In genomic region chr17:16486373-16487250, GRCh38 we compare ENCODE assay signal across 8 cellular contexts. TPM values are rescaled to one million over a fixed set of nuclear protein-coding genes. Genes with fewer than 3 reads are reported as not detected.
DNase-seq lines count a peak whose midpoint lies in the region; ATAC-seq and TF ChIP-seq lines count a peak whose summit lies in the region.

No MANE protein-coding gene starts in this region.

- TF ChIP-seq CTCF in ascending aorta (IDR thresholded peaks at IDR 0.05) (no peak), right atrium auricular region (IDR thresholded peaks at IDR 0.05) (no peak), natural killer cell (IDR thresholded peaks at IDR 0.05) (no peak)

- intact Hi-C loops in ascending aorta (cut with DNase I) (loop anchor here (1.0 to 2.0 kb wide), 2 partner anchors 8 to 34 kb away; no protein-coding TSS in a partner anchor), natural killer cell (cut with micrococcal nuclease) (no loop called here)

- no peaks in the 10 kb centered on the region for H3K9me3 ChIP-seq in ascending aorta
- no peaks in the 10 kb centered on the region for H3K9me3 ChIP-seq in right atrium auricular region

- H3K36me3 ChIP-seq in ascending aorta (no peaks in the 10 kb centered on the region), right atrium auricular region (no peaks in the 10 kb centered on the region)

- DNase-seq in A172 (ENCODE audit: low spot score) (peak; percentile 89), NCI-H1092 treated with DMSO at 0.1 percent for 48 hours (lab: John Stamatoyannopoulos, UW) (peak; percentile 96), ascending aorta (ENCODE audit: low spot score in 2 of 2) (peak; percentile 21 to 83), right atrium auricular region (ENCODE audit: low spot score) (peak; percentile 77), retina (peak; percentile 45), AML-193 (lab: John Stamatoyannopoulos, UW) (no peak), natural killer cell (no peak)
- DNase-seq in stimulated activated naive CD8-positive, alpha-beta T cell treated with anti-CD3 and anti-CD28 coated beads, Interleukin-15, Interleukin-2, amounts not matched to agents 100 U/mL and 50 U/mL, for 24 hours = no peak

- ATAC-seq in stimulated activated naive CD8-positive, alpha-beta T cell treated with anti-CD3 and anti-CD28 coated beads, Interleukin-15, Interleukin-2, amounts not matched to agents 100 U/mL and 50 U/mL, for 24 hours = no peak
- ATAC-seq in natural killer cell = no peak

- H3K27ac ChIP-seq in ascending aorta (peak overlapping the region; percentile 69 to 74), right atrium auricular region (peak overlapping the region; percentile 57 to 62)

- H3K4me3 Mint-ChIP-seq in natural killer cell = no peak overlapping the region

- H3K27ac Mint-ChIP-seq in natural killer cell = no peak overlapping the region

- H3K4me3 ChIP-seq in ascending aorta (peak overlapping the region; percentile 39 to 43), right atrium auricular region (peak overlapping the region in 1 of 2 donors; percentile 2)

- H3K9me3 Mint-ChIP-seq in natural killer cell = no peaks in the 10 kb centered on the region

- H3K4me1 Mint-ChIP-seq in natural killer cell = peaks cover 12 to 14% of the 10 kb centered on the region in 2 donors

- H3K36me3 Mint-ChIP-seq in natural killer cell = no peaks in the 10 kb centered on the region

- peaks cover 0 to 3% of the 10 kb centered on the region in 2 donors for H3K27me3 Mint-ChIP-seq in natural killer cell (ENCODE audit: low read depth in 2 of 2)

- H3K4me1 ChIP-seq in ascending aorta = peaks cover 0 to 43% of the 10 kb centered on the region in 2 donors
- peaks cover 0 to 40% of the 10 kb centered on the region in 2 donors for H3K4me1 ChIP-seq in right atrium auricular region

- H3K27me3 ChIP-seq in ascending aorta (no peaks in the 10 kb centered on the region), right atrium auricular region (no peaks in the 10 kb centered on the region)

RNA-seq across cellular contexts. Expression of gene LRRC75A, which starts 5.4 kb away (rescaled TPM):
- total RNA-seq in A172 (2014; rRNA removed; shearing (Covaris generic)) = 3.4 and 7.4 TPM in 2 replicates
- 1.2 TPM for total RNA-seq in ascending aorta
- 1 to 10 TPM in 1 of 2 donors, under 1 TPM in 1; 0.93 to 2.6 TPM for total RNA-seq in right atrium auricular region
- 1 to 10 TPM; 2.6 to 3.0 (median 3.0) TPM for total RNA-seq in natural killer cell

Comparison
In these comparisons a context has a peak if more than half of its experiments do, and no peak if none do; other contexts are left out.
1. DNase-seq: peak in A172 (single experiment), NCI-H1092 treated with DMSO at 0.1 percent for 48 hours (single experiment), ascending aorta (2 of 2), right atrium auricular region (single experiment) and retina (single experiment); none in AML-193 (0 of 2), stimulated activated naive CD8-positive, alpha-beta T cell treated with anti-CD3 and anti-CD28 coated beads, Interleukin-15, Interleukin-2, amounts not matched to agents 100 U/mL and 50 U/mL, for 24 hours (single experiment) and natural killer cell (single experiment).